ENCODE assay signal across 1 cellular context in genomic region chr18:57846258-57846657, GRCh38.
A peak's percentile ranks its signal among the peaks of the same experiment; 100 is the strongest.
TF ChIP-seq lines count a peak whose summit lies in the region.

No MANE protein-coding gene starts in this region.

TF ChIP-seq in IMR-90, 13 proteins besides CTCF, POLR2A, EP300 and RAD21 (continued from another document):
- TF ChIP-seq MAZ (IDR thresholded peaks at IDR 0.05; ENCODE audit: borderline replicate concordance, low read depth, low read length) = peak; percentile 27; the same call in 1 of the 2 replicates
- TF ChIP-seq CEBPB (IDR thresholded peaks at IDR 0.05; ENCODE audit: low read depth, low read length) = no peak
- TF ChIP-seq MXI1 (IDR thresholded peaks at IDR 0.05; ENCODE audit: borderline replicate concordance, low read depth, low read length) = no peak
- no peak for TF ChIP-seq CHD1 (IDR thresholded peaks at IDR 0.05; ENCODE audit: low read depth, low read length)
TF ChIP-seq in IMR-90: peak in this region for 2.
